Comparison of ENCODE assay signal across 8 cellular contexts in genomic region chr6:37170273-37171140, GRCh38. TPM values are rescaled to one million over a fixed set of nuclear protein-coding genes. Genes with fewer than 3 reads are reported as not detected.
DNase-seq lines count a peak whose midpoint lies in the region; ATAC-seq and TF ChIP-seq lines count a peak whose summit lies in the region.

No MANE protein-coding gene starts in this region.

- H3K27ac Mint-ChIP-seq in activated T-helper 17 cell treated with anti-CD3 and anti-CD28 coated beads, Interleukin-2, amount 50 U/mL, for 72 hours, result peak overlapping the region; percentile 99

- DNase-seq in AG20443 (ENCODE audit: low spot score), result peak; percentile 38
- DNase-seq in NCI-H82 (lab: John Stamatoyannopoulos, UW), result peak; percentile 84
- peak; percentile 12 to 66 for DNase-seq in foreskin fibroblast
- DNase-seq in foreskin melanocyte, result no peak

- no peaks in the 10 kb centered on the region for H3K27me3 ChIP-seq in neuron (ENCODE audit: insufficient read depth, low read length)

- H3K4me3 Mint-ChIP-seq in activated T-helper 17 cell treated with anti-CD3 and anti-CD28 coated beads, Interleukin-2, amount 50 U/mL, for 72 hours, result peak overlapping the region; percentile 98

- H3K9me3 ChIP-seq in neuron (ENCODE audit: low read length), result no peaks in the 10 kb centered on the region

- peaks cover 61% of the 10 kb centered on the region for H3K36me3 Mint-ChIP-seq in activated T-helper 17 cell treated with anti-CD3 and anti-CD28 coated beads, Interleukin-2, amount 50 U/mL, for 72 hours (ENCODE audit: low read depth)

- no peaks in the 10 kb centered on the region for H3K9me3 Mint-ChIP-seq in activated T-helper 17 cell treated with anti-CD3 and anti-CD28 coated beads, Interleukin-2, amount 50 U/mL, for 72 hours

- peaks cover 32% of the 10 kb centered on the region for H3K36me3 ChIP-seq in neuron (ENCODE audit: insufficient read depth, low read length)

- ATAC-seq in GM18868 (IDR thresholded peaks at IDR 0.05; ENCODE audit: unreplicated experiment) (peak; percentile 21), HG03095 (IDR thresholded peaks at IDR 0.05; ENCODE audit: unreplicated experiment) (peak; percentile 13)
- ATAC-seq in activated T-helper 17 cell treated with anti-CD3 and anti-CD28 coated beads, Interleukin-2, amount 50 U/mL, for 72 hours (replicated peaks), result no peak

- peak overlapping the region; percentile 79 to 92 for H3K4me3 ChIP-seq in foreskin fibroblast (ENCODE audit: low read depth in 1 of 2, low read length in 2 of 2)
- peak overlapping the region; percentile 96 for H3K4me3 ChIP-seq in neuron (ENCODE audit: low read length)

- H3K27me3 Mint-ChIP-seq in activated T-helper 17 cell treated with anti-CD3 and anti-CD28 coated beads, Interleukin-2, amount 50 U/mL, for 72 hours, result no peaks in the 10 kb centered on the region

- H2AFZ ChIP-seq in neuron (ENCODE audit: low read depth, low read length), result peak overlapping the region; percentile 40

- H3K4me1 Mint-ChIP-seq in activated T-helper 17 cell treated with anti-CD3 and anti-CD28 coated beads, Interleukin-2, amount 50 U/mL, for 72 hours, result peaks cover 34% of the 10 kb centered on the region

- H3K4me1 ChIP-seq in neuron (ENCODE audit: insufficient read depth, low read length), result peaks cover 26% of the 10 kb centered on the region

- TF ChIP-seq CTCF in foreskin fibroblast (IDR thresholded peaks at IDR 0.05; ENCODE audit: low read depth, low read length), result peak; percentile 17

RNA-seq across cellular contexts. Expression of gene PIM1, which starts 0.6 kb away (rescaled TPM):
- 100 to 1,000 TPM; 246 to 403 TPM for total RNA-seq in activated T-helper 17 cell treated with anti-CD3 and anti-CD28 coated beads, Interleukin-2, amount 50 U/mL, for 72 hours
